Comparison of ENCODE assay signal across 19 cellular contexts in genomic region chr3:27716309-27716708, GRCh38. TPM values are rescaled to one million over a fixed set of nuclear protein-coding genes. Genes with fewer than 3 reads are reported as not detected.
"Had no signal": no experiment of that assay in that cellular context is flagged by ENCODE, and none has a peak within 500 bp of the region (broad histone marks: within the 10 kb centered on the region; RNA-seq: fewer than 3 reads in every experiment).

No MANE protein-coding gene starts in this region.

- H3K36me3 ChIP-seq: breast epithelium, gastroesophageal sphincter, heart right ventricle, neutrophil, tibial artery had no signal

- H2AFZ ChIP-seq: parathyroid adenoma had no signal

- H3K4me3 ChIP-seq: breast epithelium, gastroesophageal sphincter, heart right ventricle, tibial artery had no signal

- DNase-seq: activated CD4-positive, alpha-beta T cell treated with anti-CD3 and anti-CD28 coated beads, Interleukin-2, amount 50 U/mL, for 1 hour; activated naive CD4-positive, alpha-beta T cell; aorta; erythroblast; heart right ventricle; naive B cell; stimulated activated CD4-positive, alpha-beta T cell treated with anti-CD3 and anti-CD28 coated beads, Interleukin-12 subunit alpha, Interleukin-12 subunit beta, amount 100 ng/mL, for 4 hours; stimulated activated CD4-positive, alpha-beta T cell treated with anti-CD3 and anti-CD28 coated beads, Interleukin-2, amount 100 ng/mL, for 24 hours; SW 1271; tibial artery had no signal

- ATAC-seq: gastroesophageal sphincter, heart right ventricle, left lobe of liver had no signal

- H3K79me2 ChIP-seq: parathyroid adenoma had no signal

- H3K4me1 ChIP-seq: breast epithelium had no signal

- H3K9me3 Mint-ChIP-seq: activated T-helper 1 cell treated with anti-CD3 and anti-CD28 coated beads, Interleukin-12 subunit alpha, Interleukin-12 subunit beta, Interleukin-2, Interleukin-4 antibody, amounts not matched to agents 30 ng/mL and 10 ng/mL and 1 ng/mL, durations not matched to agents 14 hours and 24 hours and 36 hours; T-helper 2 cell treated with Interferon-gamma antibody and Interleukin-4, amounts not matched to agents 5 μg/mL and 100 μg/mL, for 36 hours had no signal

- H3K27ac ChIP-seq: breast epithelium, gastroesophageal sphincter, neutrophil, parathyroid adenoma, tibial artery had no signal

- H3K27ac Mint-ChIP-seq: activated T-helper 1 cell treated with anti-CD3 and anti-CD28 coated beads, Interleukin-12 subunit alpha, Interleukin-12 subunit beta, Interleukin-2, Interleukin-4 antibody, amounts not matched to agents 30 ng/mL and 10 ng/mL and 1 ng/mL, durations not matched to agents 14 hours and 24 hours and 36 hours; T-helper 2 cell treated with Interferon-gamma antibody and Interleukin-4, amounts not matched to agents 5 μg/mL and 100 μg/mL, for 36 hours had no signal

- H3K4me3 Mint-ChIP-seq: naive B cell; T-helper 2 cell treated with Interferon-gamma antibody and Interleukin-4, amounts not matched to agents 5 μg/mL and 100 μg/mL, for 36 hours had no signal

- H3K9ac ChIP-seq: parathyroid adenoma had no signal

- H3K9me3 ChIP-seq: breast epithelium, gastroesophageal sphincter, heart right ventricle, neutrophil, tibial artery had no signal

RNA-seq across cellular contexts. Expression of gene EOMES, which starts 5.8 kb away (rescaled TPM):
- total RNA-seq: dermis microvascular lymphatic vessel endothelial cell, lung microvascular endothelial cell had no signal
